23 cellular contexts compared by ENCODE assay signal in genomic region chr20:52577696-52578095, GRCh38.
"Had no signal": no experiment of that assay in that cellular context is flagged by ENCODE, and none has a peak within 500 bp of the region (broad histone marks: within the 10 kb centered on the region; RNA-seq: fewer than 3 reads in every experiment).

No MANE protein-coding gene starts in this region.

- H3K27ac ChIP-seq: gastroesophageal sphincter, hepatocyte, left ventricle myocardium inferior, testis, transverse colon had no signal

- H3K9me3 ChIP-seq: mucosa of descending colon, testis, transverse colon had no signal

- ATAC-seq: activated naive CD8-positive, alpha-beta T cell treated with anti-CD3 and anti-CD28 coated beads, Interleukin-2, amount 50 U/mL, for 24 hours; gastroesophageal sphincter; mucosa of descending colon; right cardiac atrium; stimulated activated naive CD8-positive, alpha-beta T cell treated with anti-CD3 and anti-CD28 coated beads, Interleukin-15, Interleukin-2, amounts not matched to agents 100 U/mL and 50 U/mL, for 24 hours; WTC11 had no signal

- H3K36me3 ChIP-seq: gastroesophageal sphincter, left ventricle myocardium inferior, transverse colon had no signal

- H3K4me2 ChIP-seq: hepatocyte had no signal

- H3K4me1 ChIP-seq: gastroesophageal sphincter, left ventricle myocardium inferior, testis, transverse colon had no signal

- DNase-seq: activated CD4-positive, alpha-beta memory T cell treated with anti-CD3 and anti-CD28 coated beads, Interleukin-2, amount 10 ng/mL, durations not matched to agents 7 days and 5 days; activated CD4-positive, alpha-beta T cell treated with anti-CD3 and anti-CD28 coated beads for 1 hour; activated CD4-positive, alpha-beta T cell treated with anti-CD3 and anti-CD28 coated beads, Interleukin-2, amount 10 ng/mL, durations not matched to agents 7 days and 5 days; activated CD8-positive, alpha-beta memory T cell treated with anti-CD3 and anti-CD28 coated beads, Interleukin-2, amount 50 U/mL, for 48 hours; activated naive CD8-positive, alpha-beta T cell treated with anti-CD3 and anti-CD28 coated beads, Interleukin-2, amount 50 U/mL, for 24 hours; activated T-cell treated with anti-CD3 and anti-CD28 coated beads, Interleukin-2, amount 50 U/mL, for 24 hours; amygdala; caudate nucleus; cortex of kidney; islet precursor cell; left ventricle myocardium inferior; mucosa of descending colon; posterior cingulate gyrus; right cardiac atrium; stimulated activated CD4-positive, alpha-beta T cell treated with anti-CD3 and anti-CD28 coated beads, Interleukin-15, amount 100 ng/mL, for 24 hours; stimulated activated CD4-positive, alpha-beta T cell treated with anti-CD3 and anti-CD28 coated beads, Interleukin-2, amount 100 ng/mL, for 24 hours; stimulated activated naive CD8-positive, alpha-beta T cell treated with anti-CD3 and anti-CD28 coated beads, Interleukin-15, Interleukin-2, amounts not matched to agents 100 U/mL and 50 U/mL, for 24 hours; testis; transverse colon had no signal

- H2AFZ ChIP-seq: hepatocyte had no signal

- H3K27me3 ChIP-seq: gastroesophageal sphincter, hepatocyte, testis, transverse colon had no signal

- H3K4me3 ChIP-seq: gastroesophageal sphincter, hepatocyte, left ventricle myocardium inferior, lung, mucosa of descending colon, testis, transverse colon had no signal

- H3K79me2 ChIP-seq: hepatocyte had no signal
